ENCODE assay signal across 1 cellular context in genomic region chr5:138352722-138353549, GRCh38.
TF ChIP-seq lines count a peak whose summit lies in the region.

No MANE protein-coding gene starts in this region.

TF ChIP-seq in K562, 482 proteins besides CTCF, POLR2A, EP300 and RAD21 (continued from another document and continues in another):
- TF ChIP-seq, protein P1, sequence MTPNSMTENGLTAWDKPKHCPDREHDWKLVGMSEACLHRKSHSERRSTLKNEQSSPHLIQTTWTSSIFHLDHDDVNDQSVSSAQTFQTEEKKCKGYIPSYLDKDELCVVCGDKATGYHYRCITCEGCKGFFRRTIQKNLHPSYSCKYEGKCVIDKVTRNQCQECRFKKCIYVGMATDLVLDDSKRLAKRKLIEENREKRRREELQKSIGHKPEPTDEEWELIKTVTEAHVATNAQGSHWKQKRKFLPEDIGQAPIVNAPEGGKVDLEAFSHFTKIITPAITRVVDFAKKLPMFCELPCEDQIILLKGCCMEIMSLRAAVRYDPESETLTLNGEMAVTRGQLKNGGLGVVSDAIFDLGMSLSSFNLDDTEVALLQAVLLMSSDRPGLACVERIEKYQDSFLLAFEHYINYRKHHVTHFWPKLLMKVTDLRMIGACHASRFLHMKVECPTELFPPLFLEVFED (CRISPR knock-in tag; conservative IDR thresholded peaks at IDR 0.05), result no peak
- TF ChIP-seq SRF (CRISPR knock-in tag; IDR thresholded peaks at IDR 0.05) (no peak), U2AF2 (optimal IDR thresholded peaks at IDR 0.05; ENCODE audit: low read depth, low read length) (no peak), SPI1 (IDR thresholded peaks at IDR 0.05; ENCODE audit: borderline replicate concordance, low read depth, low read length) (no peak), CTBP1 (IDR thresholded peaks at IDR 0.05; ENCODE audit: borderline replicate concordance) (no peak), ZZZ3 (IDR thresholded peaks at IDR 0.05) (no peak), ZNF77 (CRISPR knock-in tag; IDR thresholded peaks at IDR 0.05) (no peak), CEBPZ (IDR thresholded peaks at IDR 0.05; ENCODE audit: borderline replicate concordance, low read depth, low read length) (no peak), TBP (optimal IDR thresholded peaks at IDR 0.05; ENCODE audit: low read depth, low read length) (peak; percentile 31), REST (CRISPR knock-in tag; IDR thresholded peaks at IDR 0.05; ENCODE audit: low read depth) (no peak), POLR3G (IDR thresholded peaks at IDR 0.05; ENCODE audit: extremely low read depth, insufficient read length, insufficient replicate concordance) (no peak), ZNF316 (IDR thresholded peaks at IDR 0.05) (no peak), TAF9B (IDR thresholded peaks at IDR 0.05; ENCODE audit: partially characterized antibody) (no peak), ZFX (CRISPR knock-in tag; IDR thresholded peaks at IDR 0.05) (peak; percentile 96), EGR1 (conservative IDR thresholded peaks at IDR 0.05) (peak; percentile 66), XRCC5 (IDR thresholded peaks at IDR 0.05; ENCODE audit: low read depth, low read length) (no peak), FOXA1 (IDR thresholded peaks at IDR 0.05; ENCODE audit: borderline replicate concordance) (no peak), BHLHE40 (IDR thresholded peaks at IDR 0.05; ENCODE audit: low read length) (no peak), SOX6 (IDR thresholded peaks at IDR 0.05) (no peak), CBX2 (IDR thresholded peaks at IDR 0.05; ENCODE audit: insufficient read depth, low read length, poor library complexity, severe bottlenecking) (no peak), MTA1 (IDR thresholded peaks at IDR 0.05; ENCODE audit: borderline replicate concordance) (no peak), POLR3A (IDR thresholded peaks at IDR 0.05; ENCODE audit: borderline replicate concordance, extremely low read depth, insufficient read depth, insufficient read length) (no peak), SREBF2 (CRISPR knock-in tag; IDR thresholded peaks at IDR 0.05) (no peak), PTRF (tag; IDR thresholded peaks at IDR 0.05) (no peak), ZNF121 (CRISPR knock-in tag; conservative IDR thresholded peaks at IDR 0.05) (no peak), RBFOX2 (IDR thresholded peaks at IDR 0.05; ENCODE audit: low read depth, low read length) (peak; percentile 80), HBP1 (CRISPR knock-in tag; IDR thresholded peaks at IDR 0.05) (no peak), DIDO1 (tag; IDR thresholded peaks at IDR 0.05; ENCODE audit: low read depth) (no peak), TAF1 (IDR thresholded peaks at IDR 0.05; ENCODE audit: control insufficient read depth, extremely low read depth, insufficient read depth, low read length, severe bottlenecking) (peak; percentile 6), E4F1 (CRISPR knock-in tag; IDR thresholded peaks at IDR 0.05; ENCODE audit: borderline replicate concordance) (no peak), NONO (IDR thresholded peaks at IDR 0.05; ENCODE audit: low read depth in 2 of 2, low read length in 1 of 2) (peak; percentile 28 to 56; a peak in 2 of 4 replicates), ZNF3 (CRISPR knock-in tag; IDR thresholded peaks at IDR 0.05) (no peak), ZNF165 (CRISPR knock-in tag; IDR thresholded peaks at IDR 0.05; ENCODE audit: borderline replicate concordance) (no peak)
- TF ChIP-seq, protein P2, sequence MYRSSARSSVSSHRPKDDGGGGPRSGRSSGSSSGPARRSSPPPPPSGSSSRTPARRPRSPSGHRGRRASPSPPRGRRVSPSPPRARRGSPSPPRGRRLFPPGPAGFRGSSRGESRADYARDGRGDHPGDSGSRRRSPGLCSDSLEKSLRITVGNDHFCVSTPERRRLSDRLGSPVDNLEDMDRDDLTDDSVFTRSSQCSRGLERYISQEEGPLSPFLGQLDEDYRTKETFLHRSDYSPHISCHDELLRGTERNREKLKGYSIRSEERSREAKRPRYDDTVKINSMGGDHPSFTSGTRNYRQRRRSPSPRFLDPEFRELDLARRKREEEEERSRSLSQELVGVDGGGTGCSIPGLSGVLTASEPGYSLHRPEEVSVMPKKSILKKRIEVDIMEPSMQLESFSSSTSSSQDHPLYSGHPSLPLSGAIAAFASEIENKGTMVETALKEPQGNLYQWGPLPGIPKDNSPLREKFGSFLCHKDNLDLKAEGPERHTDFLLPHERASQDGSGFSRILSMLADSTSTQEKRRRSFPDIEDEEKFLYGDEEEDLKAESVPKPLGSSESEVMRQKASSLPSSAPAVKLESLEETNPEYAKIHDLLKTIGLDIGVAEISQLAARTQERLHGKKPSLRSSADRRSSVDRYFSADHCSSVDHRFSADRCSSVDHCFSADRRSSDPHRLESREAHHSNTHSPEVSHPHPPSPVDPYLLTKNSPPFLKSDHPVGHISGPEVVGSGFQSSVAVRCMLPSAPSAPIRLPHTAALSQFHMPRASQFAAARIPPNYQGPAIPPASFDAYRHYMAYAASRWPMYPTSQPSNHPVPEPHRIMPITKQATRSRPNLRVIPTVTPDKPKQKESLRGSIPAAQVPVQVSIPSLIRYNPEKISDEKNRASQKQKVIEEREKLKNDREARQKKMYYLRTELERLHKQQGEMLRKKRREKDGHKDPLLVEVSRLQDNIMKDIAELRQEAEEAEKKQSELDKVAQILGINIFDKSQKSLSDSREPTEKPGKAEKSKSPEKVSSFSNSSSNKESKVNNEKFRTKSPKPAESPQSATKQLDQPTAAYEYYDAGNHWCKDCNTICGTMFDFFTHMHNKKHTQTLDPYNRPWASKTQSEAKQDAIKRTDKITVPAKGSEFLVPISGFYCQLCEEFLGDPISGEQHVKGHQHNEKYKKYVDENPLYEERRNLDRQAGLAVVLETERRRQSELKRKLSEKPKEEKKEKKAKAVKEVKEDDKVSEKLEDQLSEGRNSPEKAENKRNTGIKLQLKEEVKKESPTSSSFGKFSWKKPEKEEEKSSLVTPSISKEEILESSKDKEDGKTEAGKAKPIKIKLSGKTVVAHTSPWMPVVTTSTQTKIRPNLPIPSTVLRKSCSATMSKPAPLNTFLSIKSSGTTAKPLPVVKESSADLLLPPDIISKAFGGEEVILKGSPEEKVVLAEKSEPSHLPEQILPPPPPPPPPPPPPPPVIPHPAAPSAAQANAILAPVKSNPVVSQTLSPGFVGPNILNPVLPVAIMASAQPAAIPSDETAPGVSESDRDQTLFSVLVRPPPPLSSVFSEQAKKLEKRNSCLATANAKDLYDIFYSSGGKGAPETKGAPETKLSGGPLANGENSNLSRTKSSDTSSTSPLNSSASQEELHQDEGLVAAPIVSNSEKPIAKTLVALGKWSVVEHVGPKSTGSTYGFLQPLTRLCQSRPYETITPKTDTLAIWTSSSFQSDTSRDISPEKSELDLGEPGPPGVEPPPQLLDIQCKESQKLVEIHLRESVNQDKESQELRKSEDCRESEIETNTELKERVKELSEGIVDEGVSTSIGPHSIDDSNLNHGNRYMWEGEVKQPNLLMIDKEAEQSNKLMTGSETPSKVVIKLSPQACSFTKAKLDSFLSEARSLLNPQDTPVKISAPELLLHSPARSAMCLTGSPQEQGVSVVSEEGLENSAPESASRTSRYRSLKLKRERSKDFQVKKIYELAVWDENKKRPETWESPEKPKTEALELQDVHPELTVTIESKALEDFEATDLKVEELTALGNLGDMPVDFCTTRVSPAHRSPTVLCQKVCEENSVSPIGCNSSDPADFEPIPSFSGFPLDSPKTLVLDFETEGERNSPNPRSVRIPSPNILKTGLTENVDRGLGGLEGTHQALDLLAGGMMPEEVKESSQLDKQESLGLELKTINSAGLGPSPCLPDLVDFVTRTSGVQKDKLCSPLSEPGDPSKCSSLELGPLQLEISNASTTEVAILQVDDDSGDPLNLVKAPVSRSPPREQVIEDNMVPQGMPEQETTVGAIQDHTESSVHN (IDR thresholded peaks at IDR 0.05; ENCODE audit: borderline replicate concordance in 1 of 2, low read depth in 1 of 2), result no peak
